In the genomic region with DNA sequence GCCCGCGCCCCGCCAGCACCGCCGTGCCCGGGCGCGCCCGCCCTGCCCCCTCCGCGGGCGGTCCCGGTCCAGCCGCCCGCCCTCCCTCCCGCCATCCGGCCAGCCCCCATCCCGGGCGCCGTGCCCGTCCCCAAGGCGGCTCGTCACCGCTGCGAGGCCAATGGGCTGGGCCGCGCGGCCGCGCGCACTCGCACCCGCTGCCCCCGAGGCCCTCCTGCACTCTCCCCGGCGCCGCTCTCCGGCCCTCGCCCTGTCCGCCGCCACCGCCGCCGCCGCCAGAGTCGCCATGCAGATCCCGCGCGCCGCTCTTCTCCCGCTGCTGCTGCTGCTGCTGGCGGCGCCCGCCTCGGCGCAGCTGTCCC, we compare ENCODE assay signal across 8 cellular contexts. TPM values are rescaled to one million over a fixed set of nuclear protein-coding genes. Genes with fewer than 3 reads are reported as not detected.
DNase-seq lines count a peak whose midpoint lies in the region; ATAC-seq, FAIRE-seq and TF ChIP-seq lines count a peak whose summit lies in the region.

A gene (plus strand): TSS at position 187 of the 362 bp plus-strand sequence. CDS start 100 bp downstream, at position 287.

- peak; percentile 71 for DNase-seq in 8988T
- peak; percentile 32 to 77 for DNase-seq in HAP-1 (ENCODE audit: low spot score in 2 of 2)
- peak; percentile 40 for DNase-seq in amniotic stem cell (lab: John Stamatoyannopoulos, UW)
- DNase-seq in heart left ventricle: peak; percentile 83 to 90 (median 90)
- no peak for DNase-seq in omental fat pad (ENCODE audit: low spot score)
- DNase-seq in RPMI8226: no peak
- no peak for DNase-seq in GM12891 (ENCODE audit: insufficient read length, low spot score)

- H3K27ac ChIP-seq in heart left ventricle: peak within 1 kb of the TSS; percentile 33 to 86 (median 77)

- no peaks in the 10 kb centered on the region for H3K27me3 ChIP-seq in HAP-1 (ENCODE audit: low read depth)
- H3K27me3 ChIP-seq in heart left ventricle: peaks cover 0 to 37% (median 0%) of the 10 kb centered on the region in 9 donors

- no peak for FAIRE-seq in GM12891 (lab: Jason Lieb, UNC)

- in situ Hi-C loops in HAP-1 (cut with MboI; ENCODE audit: low sequenced_read_pairs): no loop called here

- no peaks in the 10 kb centered on the region for H3K9me3 ChIP-seq in HAP-1
- H3K9me3 ChIP-seq in heart left ventricle: no peaks in the 10 kb centered on the region

- peak within 1 kb of the TSS; percentile 47 for H3K4me3 ChIP-seq in HAP-1
- peak within 1 kb of the TSS; percentile 66 to 97 (median 83) for H3K4me3 ChIP-seq in heart left ventricle

- H3K36me3 ChIP-seq in HAP-1 (replicated peaks) (no peaks in the 10 kb centered on the region; the same call in 1 of the 2 replicates), heart left ventricle (peaks cover 0 to 8% (median 0%) of the 10 kb centered on the region in 9 donors)

- TF ChIP-seq CTCF in heart left ventricle (IDR thresholded peaks at IDR 0.05) (no peak), omental fat pad (IDR thresholded peaks at IDR 0.05) (no peak)

- intact Hi-C loops in heart left ventricle (cut with DNase I): loop anchor here in 6 of 10 donors (2.0 to 10.0 kb wide), 3 partner anchors 36 to 103 kb away; a partner anchor contains a TSS

- 0 to 1% (median 0%) methylated on average over 6 to 56 of the region's 56 CpGs for WGBS in heart left ventricle, 4 donors

- TF ChIP-seq POLR2A in heart left ventricle (IDR thresholded peaks at IDR 0.05) (no peak), GM12891 (IDR thresholded peaks at IDR 0.05; ENCODE audit: low read depth, low read length) (no peak)

- H3K4me1 ChIP-seq in HAP-1: peaks cover 4% of the 10 kb centered on the region; the same call in 1 of the 2 replicates
- H3K4me1 ChIP-seq in heart left ventricle: peaks cover 0 to 45% (median 24%) of the 10 kb centered on the region in 12 donors

- ATAC-seq in heart left ventricle: peak; percentile 72 to 87 (median 80)
- ATAC-seq in omental fat pad (ENCODE audit: low FRiP score): peak; percentile 51
- ATAC-seq in HG02571 (IDR thresholded peaks at IDR 0.05; ENCODE audit: unreplicated experiment): no peak

TF ChIP-seq in GM12891, 5 proteins besides CTCF, POLR2A, EP300 and RAD21:
- no peak for TF ChIP-seq SPI1 (IDR thresholded peaks at IDR 0.05; ENCODE audit: low read depth, low read length)
- no peak for TF ChIP-seq POLR2AphosphoS5 (IDR thresholded peaks at IDR 0.05; ENCODE audit: low read depth, low read length)
- no peak for TF ChIP-seq POU2F2 (IDR thresholded peaks at IDR 0.05; ENCODE audit: low read depth, low read length)
- no peak for TF ChIP-seq PAX5 (IDR thresholded peaks at IDR 0.05; ENCODE audit: insufficient read depth, low read length, severe bottlenecking)
- no peak for TF ChIP-seq TAF1 (IDR thresholded peaks at IDR 0.05; ENCODE audit: low read depth, low read length)
TF ChIP-seq in GM12891: peak in this region for 0.

RNA-seq across cellular contexts. Expression of the gene that starts here (rescaled TPM):
- total RNA-seq in heart left ventricle (100 to 1,000 TPM in 3 of 9 donors, 10 to 100 TPM in 6; 35.7 to 153 (median 57.6) TPM), omental fat pad (100 to 1,000 TPM in 3 of 4 donors, 10 to 100 TPM in 1; 92.8 to 402 (median 260) TPM)
- polyA plus RNA-seq in heart left ventricle: 10 to 100 TPM; 30.5 to 34.9 TPM
- polyA plus RNA-seq in GM12891 (2012; ENCODE audit: low read depth, missing spikeins): 0.05 TPM

Comparison
In these comparisons a context has a peak if more than half of its experiments do, and no peak if none do; other contexts are left out.
1. DNase-seq: peak in 8988T (single experiment), HAP-1 (2 of 2), amniotic stem cell (single experiment) and heart left ventricle (5 of 5); none in omental fat pad (single experiment), RPMI8226 (single experiment) and GM12891 (single experiment).